ENCODE assay signal across 8 cellular contexts in genomic region chr7:113086431-113086888, GRCh38. TPM values are rescaled to one million over a fixed set of nuclear protein-coding genes. Genes with fewer than 3 reads are reported as not detected.
DNase-seq lines count a peak whose midpoint lies in the region; FAIRE-seq and TF ChIP-seq lines count a peak whose summit lies in the region.

A gene with protein sequence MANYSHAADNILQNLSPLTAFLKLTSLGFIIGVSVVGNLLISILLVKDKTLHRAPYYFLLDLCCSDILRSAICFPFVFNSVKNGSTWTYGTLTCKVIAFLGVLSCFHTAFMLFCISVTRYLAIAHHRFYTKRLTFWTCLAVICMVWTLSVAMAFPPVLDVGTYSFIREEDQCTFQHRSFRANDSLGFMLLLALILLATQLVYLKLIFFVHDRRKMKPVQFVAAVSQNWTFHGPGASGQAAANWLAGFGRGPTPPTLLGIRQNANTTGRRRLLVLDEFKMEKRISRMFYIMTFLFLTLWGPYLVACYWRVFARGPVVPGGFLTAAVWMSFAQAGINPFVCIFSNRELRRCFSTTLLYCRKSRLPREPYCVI (minus strand): TSS chr7:113086827. CDS start chr7:113084721, 2,106 bp downstream.

- in situ Hi-C loops in astrocyte of the cerebellum (cut with HindIII; ENCODE audit: low sequenced_read_pairs), result no loop called here

- H3K27me3 ChIP-seq in BE2C, result no peaks in the 10 kb centered on the region; the same call in 1 of the 2 replicates
- no peaks in the 10 kb centered on the region for H3K27me3 ChIP-seq in SJCRH30

- TF ChIP-seq CTCF in BE2C (IDR thresholded peaks at IDR 0.05; ENCODE audit: low read depth, low read length) (no peak), astrocyte of the cerebellum (IDR thresholded peaks at IDR 0.05; ENCODE audit: low read depth, low read length, missing control alignments) (no peak)

- DNase-seq in BE2C, result peak; percentile 79
- peak; percentile 9 for DNase-seq in GM19239 (ENCODE audit: insufficient read length, low spot score)
- DNase-seq in HPDE6-E6E7 (ENCODE audit: extremely low spot score), result peak; percentile 67
- DNase-seq in SJCRH30, result peak; percentile 67 to 77
- peak; percentile 32 for DNase-seq in astrocyte of the cerebellum (ENCODE audit: low read depth)
- peak; percentile 58 for DNase-seq in hepatic stellate cell (ENCODE audit: low spot score)
- peak; percentile 93 for DNase-seq in retina
- no peak for DNase-seq in SHP77 (lab: John Stamatoyannopoulos, UW)

- H3K4me1 ChIP-seq in BE2C, result no peaks in the 10 kb centered on the region
- peaks cover 28% of the 10 kb centered on the region for H3K4me1 ChIP-seq in SJCRH30

- FAIRE-seq in GM19239 (lab: Jason Lieb, UNC), result no peak

- H3K36me3 ChIP-seq in BE2C (no peaks in the 10 kb centered on the region), SJCRH30 (no peaks in the 10 kb centered on the region)

- H3K27ac ChIP-seq in SJCRH30, result peak within 1 kb of the TSS; percentile 85

- peak within 1 kb of the TSS; percentile 90 for H3K4me3 ChIP-seq in BE2C (ENCODE audit: low read depth, low read length)
- peak within 1 kb of the TSS; percentile 57 for H3K4me3 ChIP-seq in SJCRH30
- peak within 1 kb of the TSS; percentile 54 for H3K4me3 ChIP-seq in astrocyte of the cerebellum (ENCODE audit: low read depth, low read length)

- H3K9me3 ChIP-seq in BE2C (no peaks in the 10 kb centered on the region), SJCRH30 (replicated peaks) (no peaks in the 10 kb centered on the region)

RNA-seq across cellular contexts. Expression of the gene that starts here (rescaled TPM):
- polyA plus RNA-seq in BE2C (2012; ENCODE audit: insufficient read depth, insufficient read length, low read depth), result 1.3 TPM
- total RNA-seq in SJCRH30 (2014; rRNA removed; shearing (Covaris generic)), result 13.2 and 15.0 TPM in 2 replicates

Comparison
In these comparisons a context has a peak if more than half of its experiments do, and no peak if none do; other contexts are left out.
1. DNase-seq: peak in BE2C (single experiment), GM19239 (single experiment), HPDE6-E6E7 (single experiment), SJCRH30 (2 of 2), astrocyte of the cerebellum (single experiment), hepatic stellate cell (single experiment) and retina (single experiment); none in SHP77 (0 of 2).
2. Peak in every context shown above with its lines, with median percentiles within 50 percentile points of each other: H3K4me3 ChIP-seq.